In genomic region chr18:24463233-24463775, GRCh38 we compare ENCODE assay signal across 16 cellular contexts. TPM values are rescaled to one million over a fixed set of nuclear protein-coding genes. Genes with fewer than 3 reads are reported as not detected.
"Had no signal": no experiment of that assay in that cellular context is flagged by ENCODE, and none has a peak within 500 bp of the region (broad histone marks: within the 10 kb centered on the region; RNA-seq: fewer than 3 reads in every experiment).

No MANE protein-coding gene starts in this region.

- H3K27ac ChIP-seq: esophagus muscularis mucosa, transverse colon had no signal

- H3K4me3 Mint-ChIP-seq: activated B cell treated with CpG ODN at 0.5 μM for 24 hours; activated naive CD8-positive, alpha-beta T cell treated with anti-CD3 and anti-CD28 coated beads for 36 hours; stimulated activated memory B cell treated with anti-CD40 and anti-IgM and Interleukin-4, amounts not matched to agents 10 μg/mL and 1 μg/mL and 100 μg/mL, for 72 hours; T-helper 1 cell treated with Interleukin-12 subunit alpha and Interleukin-12 subunit beta and Interleukin-4 antibody, amounts not matched to agents 30 μg/mL and 1 μg/mL, for 36 hours had no signal

- H3K4me1 ChIP-seq: esophagus muscularis mucosa, transverse colon had no signal

- H3K27me3 ChIP-seq: dorsolateral prefrontal cortex, esophagus muscularis mucosa, transverse colon had no signal

- H3K36me3 ChIP-seq: esophagus muscularis mucosa, transverse colon had no signal

- H3K4me3 ChIP-seq: dorsolateral prefrontal cortex, esophagus muscularis mucosa, transverse colon had no signal

- H3K9me3 ChIP-seq: esophagus muscularis mucosa, transverse colon had no signal

- ATAC-seq: left lobe of liver; right cardiac atrium; stimulated activated memory B cell treated with anti-CD40 and anti-IgM and Interleukin-4, amounts not matched to agents 10 μg/mL and 1 μg/mL and 100 μg/mL, for 72 hours had no signal

- H3K9me3 Mint-ChIP-seq: activated B cell treated with CpG ODN at 0.5 μM for 24 hours; activated naive CD8-positive, alpha-beta T cell treated with anti-CD3 and anti-CD28 coated beads for 36 hours; stimulated activated memory B cell treated with anti-CD40 and anti-IgM and Interleukin-4, amounts not matched to agents 10 μg/mL and 1 μg/mL and 100 μg/mL, for 72 hours; T-helper 1 cell treated with Interleukin-12 subunit alpha and Interleukin-12 subunit beta and Interleukin-4 antibody, amounts not matched to agents 30 μg/mL and 1 μg/mL, for 36 hours had no signal

- H3K36me3 Mint-ChIP-seq: stimulated activated memory B cell treated with anti-CD40 and anti-IgM and Interleukin-4, amounts not matched to agents 10 μg/mL and 1 μg/mL and 100 μg/mL, for 72 hours had no signal

- H3K4me1 Mint-ChIP-seq: activated B cell treated with CpG ODN at 0.5 μM for 24 hours; activated naive CD8-positive, alpha-beta T cell treated with anti-CD3 and anti-CD28 coated beads for 36 hours; stimulated activated memory B cell treated with anti-CD40 and anti-IgM and Interleukin-4, amounts not matched to agents 10 μg/mL and 1 μg/mL and 100 μg/mL, for 72 hours had no signal

- H3K27ac Mint-ChIP-seq: activated B cell treated with CpG ODN at 0.5 μM for 24 hours; activated naive CD8-positive, alpha-beta T cell treated with anti-CD3 and anti-CD28 coated beads for 36 hours; stimulated activated memory B cell treated with anti-CD40 and anti-IgM and Interleukin-4, amounts not matched to agents 10 μg/mL and 1 μg/mL and 100 μg/mL, for 72 hours; T-helper 1 cell treated with Interleukin-12 subunit alpha and Interleukin-12 subunit beta and Interleukin-4 antibody, amounts not matched to agents 30 μg/mL and 1 μg/mL, for 36 hours had no signal

- DNase-seq: activated B cell treated with CpG ODN at 0.5 μM for 24 hours; activated CD4-positive, alpha-beta T cell treated with anti-CD3 and anti-CD28 coated beads, Interleukin-2, amount 50 U/mL, for 1 hour; activated effector memory CD4-positive, alpha-beta T cell treated with anti-CD3 and anti-CD28 coated beads, Interleukin-2, amount 50 U/mL, for 16 hours; activated naive CD8-positive, alpha-beta T cell treated with anti-CD3 and anti-CD28 coated beads for 36 hours; cerebellar nuclear complex; dorsolateral prefrontal cortex; mammary epithelial cell; posterior cingulate gyrus; right cardiac atrium; transverse colon had no signal

RNA-seq across cellular contexts. Expression of gene HRH4, which starts 2.9 kb away (rescaled TPM):
- total RNA-seq: activated B cell treated with CpG ODN at 0.5 μM for 24 hours; activated CD8-positive, alpha-beta memory T cell treated with anti-CD3 and anti-CD28 coated beads for 36 hours; activated naive CD8-positive, alpha-beta T cell treated with anti-CD3 and anti-CD28 coated beads for 36 hours; right cardiac atrium; transverse colon had no signal
- polyA plus RNA-seq: mammary epithelial cell, neural cell, right cardiac atrium had no signal
